1 cellular context compared by ENCODE assay signal in the genomic region with DNA sequence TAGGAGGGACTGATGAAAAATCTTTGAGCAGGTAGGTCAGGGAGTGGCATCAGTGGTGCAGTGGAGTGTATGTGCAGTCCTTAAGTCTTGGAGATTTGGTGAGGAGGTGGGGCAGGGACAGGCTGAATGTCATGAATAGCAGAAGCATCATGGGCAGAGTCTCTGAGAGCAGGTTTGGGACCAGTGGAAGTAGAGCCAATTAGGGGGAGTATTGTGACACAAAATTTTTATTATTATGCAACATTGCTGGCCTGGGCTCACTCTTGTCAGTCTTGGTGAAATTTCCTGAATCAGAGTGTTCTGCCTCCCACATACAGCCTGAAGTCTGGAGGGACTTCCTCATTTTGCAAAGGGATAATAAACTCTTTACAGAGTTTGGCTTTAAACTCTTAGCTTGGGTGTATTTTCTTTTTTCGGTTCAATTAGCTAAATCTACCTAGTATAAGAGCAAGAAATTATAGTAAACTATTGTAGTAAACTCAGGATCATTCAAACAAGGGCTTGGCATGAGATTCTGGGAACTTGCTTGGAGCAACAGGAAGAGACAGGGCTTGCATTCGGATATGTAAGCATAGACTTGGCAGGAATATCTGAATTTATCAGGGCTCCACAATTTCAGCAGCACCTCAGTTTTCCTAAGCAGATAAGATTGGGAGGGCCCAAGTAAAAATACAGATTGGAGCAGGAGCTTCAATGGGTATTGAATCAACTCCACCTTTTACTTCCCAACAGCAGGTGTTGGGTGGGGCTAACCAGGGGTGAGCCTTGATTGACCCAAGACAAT.
TF ChIP-seq lines count a peak whose summit lies in the region.

No MANE protein-coding gene starts in this region.

TF ChIP-seq in GM12891, 5 proteins besides CTCF, POLR2A, EP300 and RAD21:
- TF ChIP-seq TAF1 (IDR thresholded peaks at IDR 0.05; ENCODE audit: low read depth, low read length) (no peak), POU2F2 (IDR thresholded peaks at IDR 0.05; ENCODE audit: low read depth, low read length) (no peak), SPI1 (IDR thresholded peaks at IDR 0.05; ENCODE audit: low read depth, low read length) (0 out of 2 replicates have a peak, but pooled peaks have one; percentile 25)
